ENCODE assay signal across 8 cellular contexts in genomic region chr3:112043621-112044201, GRCh38. TPM values are rescaled to one million over a fixed set of nuclear protein-coding genes. Genes with fewer than 3 reads are reported as not detected.
DNase-seq lines count a peak whose midpoint lies in the region; ATAC-seq and TF ChIP-seq lines count a peak whose summit lies in the region.

No MANE protein-coding gene starts in this region.

- H3K9me2 ChIP-seq in OCI-LY1 (ENCODE audit: low read depth, low read length), result no peaks in the 10 kb centered on the region

- no peak overlapping the region for H3K27ac Mint-ChIP-seq in activated T-helper 1 cell treated with anti-CD3 and anti-CD28 coated beads, Interleukin-12 subunit alpha, Interleukin-12 subunit beta, Interleukin-2, Interleukin-4 antibody, amounts not matched to agents 30 ng/mL and 10 ng/mL and 1 ng/mL, durations not matched to agents 14 hours and 24 hours and 36 hours

- no peaks in the 10 kb centered on the region for H3K9me3 Mint-ChIP-seq in activated T-helper 1 cell treated with anti-CD3 and anti-CD28 coated beads, Interleukin-12 subunit alpha, Interleukin-12 subunit beta, Interleukin-2, Interleukin-4 antibody, amounts not matched to agents 30 ng/mL and 10 ng/mL and 1 ng/mL, durations not matched to agents 14 hours and 24 hours and 36 hours

- H3K36me3 Mint-ChIP-seq in activated T-helper 1 cell treated with anti-CD3 and anti-CD28 coated beads, Interleukin-12 subunit alpha, Interleukin-12 subunit beta, Interleukin-2, Interleukin-4 antibody, amounts not matched to agents 30 ng/mL and 10 ng/mL and 1 ng/mL, durations not matched to agents 14 hours and 24 hours and 36 hours (ENCODE audit: low read depth), result no peaks in the 10 kb centered on the region

- H4K20me1 ChIP-seq in OCI-LY1 (ENCODE audit: insufficient read depth, low read length), result no peaks in the 10 kb centered on the region

- H3K4me1 ChIP-seq in OCI-LY1 (ENCODE audit: insufficient read depth, low read length, severe bottlenecking) (peaks cover 17% of the 10 kb centered on the region), foreskin keratinocyte (peaks cover 7% of the 10 kb centered on the region), parathyroid adenoma (no peaks in the 10 kb centered on the region)

- H3K4me1 Mint-ChIP-seq in activated T-helper 1 cell treated with anti-CD3 and anti-CD28 coated beads, Interleukin-12 subunit alpha, Interleukin-12 subunit beta, Interleukin-2, Interleukin-4 antibody, amounts not matched to agents 30 ng/mL and 10 ng/mL and 1 ng/mL, durations not matched to agents 14 hours and 24 hours and 36 hours (ENCODE audit: low read depth), result no peaks in the 10 kb centered on the region

- no peak overlapping the region for H3K4me3 Mint-ChIP-seq in activated T-helper 1 cell treated with anti-CD3 and anti-CD28 coated beads, Interleukin-12 subunit alpha, Interleukin-12 subunit beta, Interleukin-2, Interleukin-4 antibody, amounts not matched to agents 30 ng/mL and 10 ng/mL and 1 ng/mL, durations not matched to agents 14 hours and 24 hours and 36 hours

- no peaks in the 10 kb centered on the region for H3K36me3 ChIP-seq in OCI-LY1 (ENCODE audit: insufficient read depth, low read length)
- H3K36me3 ChIP-seq in parathyroid adenoma (ENCODE audit: control insufficient read depth, insufficient read depth, low read length), result no peaks in the 10 kb centered on the region

- peak; percentile 91 for TF ChIP-seq CTCF in OCI-LY1 (IDR thresholded peaks at IDR 0.05; ENCODE audit: low read length)
- peak; percentile 95 for TF ChIP-seq CTCF in foreskin keratinocyte (conservative IDR thresholded peaks at IDR 0.05)
- peak; percentile 90 for TF ChIP-seq CTCF in parathyroid adenoma (IDR thresholded peaks at IDR 0.05)

- no peaks in the 10 kb centered on the region for H3K27me3 Mint-ChIP-seq in activated T-helper 1 cell treated with anti-CD3 and anti-CD28 coated beads, Interleukin-12 subunit alpha, Interleukin-12 subunit beta, Interleukin-2, Interleukin-4 antibody, amounts not matched to agents 30 ng/mL and 10 ng/mL and 1 ng/mL, durations not matched to agents 14 hours and 24 hours and 36 hours (ENCODE audit: insufficient read depth)

- in situ Hi-C loops in G401 (cut with HindIII; ENCODE audit: low sequenced_read_pairs) (no loop called here), KBM-7 (cut with MboI; ENCODE audit: low pct_unique_long_range_greater_than_20kb, low sequenced_read_pairs) (no loop called here)

- H3K27ac ChIP-seq in OCI-LY1 (ENCODE audit: low read depth, low read length, poor library complexity, severe bottlenecking) (no peak overlapping the region), foreskin keratinocyte (no peak overlapping the region), parathyroid adenoma (no peak overlapping the region)

- H3K4me3 ChIP-seq in OCI-LY1 (ENCODE audit: low read depth, low read length, poor library complexity, severe bottlenecking) (no peak overlapping the region), parathyroid adenoma (ENCODE audit: low read depth, low read length) (no peak overlapping the region)

- H3K27me3 ChIP-seq in OCI-LY1 (ENCODE audit: insufficient read depth, low read length) (no peaks in the 10 kb centered on the region), foreskin keratinocyte (no peaks in the 10 kb centered on the region), parathyroid adenoma (ENCODE audit: control insufficient read depth, insufficient read depth, low read length) (no peaks in the 10 kb centered on the region)

- H3F3A ChIP-seq in OCI-LY1 (ENCODE audit: insufficient read depth, low read length), result no peaks in the 10 kb centered on the region

- H3K9ac ChIP-seq in OCI-LY1 (ENCODE audit: low read length) (no peak overlapping the region), parathyroid adenoma (no peak overlapping the region)

- H3K4me2 ChIP-seq in OCI-LY1 (ENCODE audit: low read length) (no peak overlapping the region), parathyroid adenoma (ENCODE audit: low read length) (peak overlapping the region; percentile 46)

- H2AFZ ChIP-seq in OCI-LY1 (ENCODE audit: low read length) (peak overlapping the region; percentile 95), parathyroid adenoma (peak overlapping the region; percentile 30)

- peak; percentile 78 for DNase-seq in G401 (ENCODE audit: low spot score)
- peak; percentile 67 for DNase-seq in KBM-7
- peak; percentile 29 for DNase-seq in activated T-helper 1 cell treated with anti-CD3 and anti-CD28 coated beads, Interleukin-12 subunit alpha, Interleukin-12 subunit beta, Interleukin-2, Interleukin-4 antibody, amounts not matched to agents 30 ng/mL and 10 ng/mL and 1 ng/mL, durations not matched to agents 14 hours and 24 hours and 36 hours (ENCODE audit: low spot score)
- DNase-seq in foreskin keratinocyte, result peak; percentile 29 to 52
- peak; percentile 63 for DNase-seq in ureter (ENCODE audit: low spot score)

- intact Hi-C loops in activated T-helper 1 cell treated with anti-CD3 and anti-CD28 coated beads, Interleukin-12 subunit alpha, Interleukin-12 subunit beta, Interleukin-2, Interleukin-4 antibody, amounts not matched to agents 30 ng/mL and 10 ng/mL and 1 ng/mL, durations not matched to agents 14 hours and 24 hours and 36 hours (cut with micrococcal nuclease), result loop anchor here (1.0 to 2.0 kb wide), 6 partner anchors 31 to 374 kb away; no protein-coding TSS in a partner anchor

- ATAC-seq in GM21786 (IDR thresholded peaks at IDR 0.05; ENCODE audit: unreplicated experiment) (peak; percentile 92), foreskin keratinocyte (peak; percentile 86)

- no peaks in the 10 kb centered on the region for H3K9me3 ChIP-seq in OCI-LY1 (ENCODE audit: low read length)
- no peaks in the 10 kb centered on the region for H3K9me3 ChIP-seq in parathyroid adenoma (ENCODE audit: control insufficient read depth, low read length)

- H3K79me2 ChIP-seq in OCI-LY1 (ENCODE audit: insufficient read depth, low read length) (no peaks in the 10 kb centered on the region), parathyroid adenoma (no peaks in the 10 kb centered on the region)

RNA-seq across cellular contexts. Expression of gene TMPRSS7, which starts 9.2 kb away (rescaled TPM):
- total RNA-seq in G401 (2014; rRNA removed; shearing (Covaris generic)), result not detected in 2 replicates
- not detected in 2 replicates for total RNA-seq in activated T-helper 1 cell treated with anti-CD3 and anti-CD28 coated beads, Interleukin-12 subunit alpha, Interleukin-12 subunit beta, Interleukin-2, Interleukin-4 antibody, amounts not matched to agents 30 ng/mL and 10 ng/mL and 1 ng/mL, durations not matched to agents 14 hours and 24 hours and 36 hours
- 0.03 TPM in 1 of 2 replicates, not detected in the other for total RNA-seq in foreskin keratinocyte
- polyA plus RNA-seq in foreskin keratinocyte, result 0.02 TPM in 1 of 2 replicates, not detected in the other
- 0.21 TPM for total RNA-seq in ureter

RNA-seq across cellular contexts. Expression of gene C3orf52, which starts 42.5 kb away (rescaled TPM):
- total RNA-seq in G401 (2014; rRNA removed; shearing (Covaris generic)), result not detected in 2 replicates
- total RNA-seq in activated T-helper 1 cell treated with anti-CD3 and anti-CD28 coated beads, Interleukin-12 subunit alpha, Interleukin-12 subunit beta, Interleukin-2, Interleukin-4 antibody, amounts not matched to agents 30 ng/mL and 10 ng/mL and 1 ng/mL, durations not matched to agents 14 hours and 24 hours and 36 hours, result 12.4 and 12.8 TPM in 2 replicates
- 8.2 and 9.2 TPM in 2 replicates for total RNA-seq in foreskin keratinocyte
- 3.2 and 4.2 TPM in 2 replicates for polyA plus RNA-seq in foreskin keratinocyte
- total RNA-seq in ureter, result 50.2 TPM

RNA-seq across cellular contexts. Expression of gene TAGLN3, which starts 45.0 kb away (rescaled TPM):
- total RNA-seq in G401 (2014; rRNA removed; shearing (Covaris generic)), result not detected in 2 replicates
- 0.78 and 1.1 TPM in 2 replicates for total RNA-seq in activated T-helper 1 cell treated with anti-CD3 and anti-CD28 coated beads, Interleukin-12 subunit alpha, Interleukin-12 subunit beta, Interleukin-2, Interleukin-4 antibody, amounts not matched to agents 30 ng/mL and 10 ng/mL and 1 ng/mL, durations not matched to agents 14 hours and 24 hours and 36 hours
- total RNA-seq in foreskin keratinocyte (11.6 and 14.9 TPM in 2 replicates), ureter (not detected)
- 13.6 and 17.7 TPM in 2 replicates for polyA plus RNA-seq in foreskin keratinocyte
